14 cellular contexts compared by ENCODE assay signal in the genomic region with DNA sequence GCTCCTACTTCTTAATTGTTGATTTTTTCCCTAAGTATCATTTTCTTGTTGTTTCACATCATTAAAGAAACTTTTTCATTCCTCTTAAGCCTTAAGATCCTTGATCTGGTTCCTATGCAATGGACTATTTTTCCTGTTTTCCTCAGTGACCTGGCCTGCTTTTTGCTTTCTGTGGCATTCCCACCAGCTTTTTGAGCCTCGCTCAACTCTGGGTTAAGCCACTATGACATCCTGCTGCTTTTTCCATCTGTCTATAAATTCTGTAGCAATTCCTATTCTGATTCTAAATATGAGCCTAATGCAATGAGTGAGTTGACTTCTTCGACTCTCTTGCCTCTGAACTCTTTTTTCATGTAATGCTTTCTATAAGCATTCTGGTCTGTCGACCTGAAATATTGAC.
A peak's percentile ranks its signal among the peaks of the same experiment; 100 is the strongest.
DNase-seq lines count a peak whose midpoint lies in the region.
"Had no signal": no experiment of that assay in that cellular context is flagged by ENCODE, and none has a peak within 500 bp of the region (broad histone marks: within the 10 kb centered on the region; RNA-seq: fewer than 3 reads in every experiment).

No MANE protein-coding gene starts in this region.

- peak; percentile 94 for DNase-seq in cerebellar cortex (ENCODE audit: low spot score)
- DNase-seq in cerebellum (ENCODE audit: low spot score) = peak; percentile 66
- DNase-seq in stimulated activated CD4-positive, alpha-beta T cell treated with anti-CD3 and anti-CD28 coated beads, Interleukin-2, amount 100 ng/mL, for 24 hours = no peak
- DNase-seq in NCI-H1048 (lab: John Stamatoyannopoulos, UW) = no peak
- DNase-seq in activated CD8-positive, alpha-beta memory T cell treated with anti-CD3 and anti-CD28 coated beads for 24 hours = no peak
- DNase-seq: 8988T; ACHN; AML-193; Caco-2; Calu3; CD4-positive, alpha-beta T cell; CD8-positive, alpha-beta T cell; DMS79 treated with DMSO at 0.1 percent for 48 hours; GDM1 had no signal

Comparison
In these comparisons a context has a peak if more than half of its experiments do, and no peak if none do; other contexts are left out.
1. DNase-seq: peak in cerebellar cortex (single experiment) and cerebellum (single experiment); none in stimulated activated CD4-positive, alpha-beta T cell treated with anti-CD3 and anti-CD28 coated beads, Interleukin-2, amount 100 ng/mL, for 24 hours (0 of 2), NCI-H1048 (single experiment) and activated CD8-positive, alpha-beta memory T cell treated with anti-CD3 and anti-CD28 coated beads for 24 hours (single experiment).